Comparison of ENCODE assay signal across 11 cellular contexts in genomic region chr2:207121784-207122183, GRCh38. TPM values are rescaled to one million over a fixed set of nuclear protein-coding genes. Genes with fewer than 3 reads are reported as not detected.
DNase-seq lines count a peak whose midpoint lies in the region; ATAC-seq and TF ChIP-seq lines count a peak whose summit lies in the region.
"Had no signal": no experiment of that assay in that cellular context is flagged by ENCODE, and none has a peak within 500 bp of the region (broad histone marks: within the 10 kb centered on the region; RNA-seq: fewer than 3 reads in every experiment).

No MANE protein-coding gene starts in this region.

- H3K9me3 Mint-ChIP-seq in activated naive CD8-positive, alpha-beta T cell (ENCODE audit: low read depth): no peaks in the 10 kb centered on the region
- no peaks in the 10 kb centered on the region for H3K9me3 Mint-ChIP-seq in activated naive CD8-positive, alpha-beta T cell treated with anti-CD3 and anti-CD28 coated beads, Interleukin-2, amount 50 U/mL, for 24 hours

- H3K27me3 ChIP-seq in right cardiac atrium (ENCODE audit: control insufficient read depth, insufficient read depth) (no peaks in the 10 kb centered on the region), tibial artery (no peaks in the 10 kb centered on the region)
- H3K27me3 ChIP-seq: pancreas, SJCRH30 had no signal

- H3K36me3 ChIP-seq in tibial artery: peaks cover 7 to 19% (median 14%) of the 10 kb centered on the region in 3 donors
- H3K36me3 ChIP-seq: pancreas, SJCRH30 had no signal

- no peak for ATAC-seq in activated naive CD8-positive, alpha-beta T cell treated with anti-CD3 and anti-CD28 coated beads, Interleukin-2, amount 50 U/mL, for 24 hours
- ATAC-seq in right cardiac atrium (peak; percentile 66 to 92), HG03280 (IDR thresholded peaks at IDR 0.05; ENCODE audit: unreplicated experiment) (no peak)
- ATAC-seq: pancreas had no signal

- H3K9me3 ChIP-seq in right cardiac atrium (ENCODE audit: control insufficient read depth, low read length) (no peaks in the 10 kb centered on the region), tibial artery (no peaks in the 10 kb centered on the region)
- H3K9me3 ChIP-seq: pancreas, SJCRH30 had no signal

- H3K4me1 ChIP-seq in right cardiac atrium (ENCODE audit: control insufficient read depth, insufficient read depth, low read length) (peaks cover 20% of the 10 kb centered on the region), tibial artery (peaks cover 0 to 85% (median 28%) of the 10 kb centered on the region in 4 donors)
- H3K4me1 ChIP-seq: pancreas had no signal

- H3K4me1 Mint-ChIP-seq in activated naive CD8-positive, alpha-beta T cell (ENCODE audit: low read depth): peaks cover 72% of the 10 kb centered on the region
- H3K4me1 Mint-ChIP-seq in activated naive CD8-positive, alpha-beta T cell treated with anti-CD3 and anti-CD28 coated beads, Interleukin-2, amount 50 U/mL, for 24 hours: peaks cover 60% of the 10 kb centered on the region

- H3K4me3 ChIP-seq in right cardiac atrium (ENCODE audit: low read length) (no peak overlapping the region), tibial artery (no peak overlapping the region)
- H3K4me3 ChIP-seq: pancreas, SJCRH30 had no signal

- H3K36me3 Mint-ChIP-seq in activated naive CD8-positive, alpha-beta T cell: peaks cover 27% of the 10 kb centered on the region
- peaks cover 19% of the 10 kb centered on the region for H3K36me3 Mint-ChIP-seq in activated naive CD8-positive, alpha-beta T cell treated with anti-CD3 and anti-CD28 coated beads, Interleukin-2, amount 50 U/mL, for 24 hours (ENCODE audit: low read depth)

- DNase-seq in activated naive CD8-positive, alpha-beta T cell treated with anti-CD3 and anti-CD28 coated beads, Interleukin-2, amount 50 U/mL, for 24 hours: no peak
- DNase-seq in astrocyte of the hippocampus (ENCODE audit: low read depth, low spot score): peak; percentile 79
- peak; percentile 35 to 64 (median 54) for DNase-seq in right cardiac atrium
- peak in 1 of 2 donors; percentile 49 for DNase-seq in tibial artery
- no peak for DNase-seq in stimulated activated CD4-positive, alpha-beta T cell treated with anti-CD3 and anti-CD28 coated beads, Interleukin-1b, Interleukin-23, amount 100 ng/mL, for 48 hours
- DNase-seq in stimulated activated CD4-positive, alpha-beta T cell treated with anti-CD3 and anti-CD28 coated beads, Interleukin-4, amount 100 ng/mL, for 4 hours: no peak
- DNase-seq: pancreas had no signal

- H3K27ac Mint-ChIP-seq in activated naive CD8-positive, alpha-beta T cell: peak overlapping the region; percentile 99
- no peak overlapping the region for H3K27ac Mint-ChIP-seq in activated naive CD8-positive, alpha-beta T cell treated with anti-CD3 and anti-CD28 coated beads, Interleukin-2, amount 50 U/mL, for 24 hours

- TF ChIP-seq CTCF in tibial artery (IDR thresholded peaks at IDR 0.05): no peak

- 36% methylated on average over 1 of the region's 1 CpG for WGBS in right cardiac atrium

- peak overlapping the region; percentile 19 for H3K4me3 Mint-ChIP-seq in activated naive CD8-positive, alpha-beta T cell
- no peak overlapping the region for H3K4me3 Mint-ChIP-seq in activated naive CD8-positive, alpha-beta T cell treated with anti-CD3 and anti-CD28 coated beads, Interleukin-2, amount 50 U/mL, for 24 hours

- no peak overlapping the region for H3K27ac ChIP-seq in right cardiac atrium (ENCODE audit: low read length)
- H3K27ac ChIP-seq in tibial artery: peak overlapping the region; percentile 29 to 54
- H3K27ac ChIP-seq: C4-2B, pancreas, SJCRH30 had no signal

- intact Hi-C loops in right cardiac atrium (cut with DNase I) (no loop called here), tibial artery (cut with DNase I; ENCODE audit: low total_unique reads) (no loop called here)

- no peaks in the 10 kb centered on the region for H3K27me3 Mint-ChIP-seq in activated naive CD8-positive, alpha-beta T cell
- H3K27me3 Mint-ChIP-seq in activated naive CD8-positive, alpha-beta T cell treated with anti-CD3 and anti-CD28 coated beads, Interleukin-2, amount 50 U/mL, for 24 hours: no peaks in the 10 kb centered on the region

RNA-seq across cellular contexts. Expression of gene KLF7, which starts 44.0 kb away (rescaled TPM):
- total RNA-seq in right cardiac atrium: 10 to 100 TPM; 18.2 to 35.6 (median 27.0) TPM
- 6.0 TPM for polyA plus RNA-seq in right cardiac atrium

Comparison
In these comparisons a context has a peak if more than half of its experiments do, and no peak if none do; other contexts are left out.
1. ATAC-seq: peak in right cardiac atrium (2 of 2); none in activated naive CD8-positive, alpha-beta T cell treated with anti-CD3 and anti-CD28 coated beads, Interleukin-2, amount 50 U/mL, for 24 hours (single experiment) and HG03280 (single experiment).
2. DNase-seq: peak in astrocyte of the hippocampus (single experiment) and right cardiac atrium (3 of 3); none in activated naive CD8-positive, alpha-beta T cell treated with anti-CD3 and anti-CD28 coated beads, Interleukin-2, amount 50 U/mL, for 24 hours (single experiment), stimulated activated CD4-positive, alpha-beta T cell treated with anti-CD3 and anti-CD28 coated beads, Interleukin-1b, Interleukin-23, amount 100 ng/mL, for 48 hours (single experiment) and stimulated activated CD4-positive, alpha-beta T cell treated with anti-CD3 and anti-CD28 coated beads, Interleukin-4, amount 100 ng/mL, for 4 hours (0 of 2).